ENCODE assay signal across 19 cellular contexts in the genomic region with DNA sequence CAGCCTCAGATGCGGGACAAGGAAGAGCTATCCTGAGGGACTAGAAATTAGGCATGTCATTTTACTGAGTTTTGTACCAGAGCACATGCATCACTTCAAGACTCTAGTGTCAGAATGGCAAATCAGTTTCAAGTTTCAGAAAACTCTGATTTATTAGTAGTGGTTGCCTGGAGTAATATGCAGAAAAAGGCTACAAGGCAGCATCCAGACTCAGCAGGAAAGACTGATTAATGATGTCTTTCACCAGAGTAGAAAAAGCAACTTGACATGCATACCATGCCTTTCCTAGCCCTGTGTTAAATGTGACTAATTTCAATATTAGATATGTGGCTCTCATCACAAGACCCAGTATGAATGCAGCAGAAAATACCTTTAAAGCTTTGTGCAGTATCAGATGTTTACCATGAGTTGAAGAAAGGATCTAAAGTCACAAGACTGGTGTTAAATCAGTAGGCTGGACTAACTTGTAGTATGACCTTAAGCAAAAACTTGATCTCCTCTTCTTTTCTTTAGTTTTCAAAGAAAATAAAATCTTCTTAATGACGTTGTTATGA.
DNase-seq lines count a peak whose midpoint lies in the region; ATAC-seq, FAIRE-seq and TF ChIP-seq lines count a peak whose summit lies in the region.
"Had no signal": no experiment of that assay in that cellular context is flagged by ENCODE, and none has a peak within 500 bp of the region (broad histone marks: within the 10 kb centered on the region; RNA-seq: fewer than 3 reads in every experiment).

No MANE protein-coding gene starts in this region.

- peaks cover 0 to 13% (median 11%) of the 10 kb centered on the region in 3 experiments; a peak in 4 of 7 replicates for H3K36me3 Mint-ChIP-seq in H9 (ENCODE audit: insufficient read depth in 1 of 3, low read depth in 3 of 3)
- H3K36me3 Mint-ChIP-seq: CD8-positive, alpha-beta T cell had no signal

- H3F3A ChIP-seq in PC-3 (ENCODE audit: low read length, unreplicated experiment) = no peaks in the 10 kb centered on the region

- H3K4ac ChIP-seq in H1 (replicated peaks; ENCODE audit: insufficient read length, low read depth, low read length) = no peak overlapping the region
- no peak overlapping the region for H3K4ac ChIP-seq in neuronal stem cell (ENCODE audit: low read length)
- no peak overlapping the region for H3K4ac ChIP-seq in H9 (ENCODE audit: low read depth, low read length)

- H3K27me3 Mint-ChIP-seq in H9 (ENCODE audit: low read depth) = no peaks in the 10 kb centered on the region; the same call in 1 of the 2 replicates
- H3K27me3 Mint-ChIP-seq: B cell had no signal

- FAIRE-seq in H1 (lab: Jason Lieb, UNC) = no peak
- FAIRE-seq: GM12878 had no signal

- H3K79me1 ChIP-seq in H1 (ENCODE audit: low read depth, low read length) (no peaks in the 10 kb centered on the region), neuronal stem cell (ENCODE audit: low read depth, low read length) (no peaks in the 10 kb centered on the region), H9 (ENCODE audit: insufficient read depth, low read depth, low read length, poor library complexity, severe bottlenecking) (no peaks in the 10 kb centered on the region)

- H3K14ac ChIP-seq in H1 (ENCODE audit: insufficient read length) = no peak overlapping the region
- no peak overlapping the region for H3K14ac ChIP-seq in neuronal stem cell (ENCODE audit: low read length)
- H3K14ac ChIP-seq in H9 (ENCODE audit: insufficient read depth, low read length) = no peak overlapping the region

- no peak for TF ChIP-seq CTCF in 22Rv1 (IDR thresholded peaks at IDR 0.05)
- TF ChIP-seq CTCF in PC-3 (conservative IDR thresholded peaks at IDR 0.05; ENCODE audit: low read depth, low read length) = no peak
- no peak for TF ChIP-seq CTCF in H1 (IDR thresholded peaks at IDR 0.05; ENCODE audit: control extremely low read depth in 1 of 3, insufficient read depth in 1 of 3, low read depth in 1 of 3, low read length in 3 of 3)
- TF ChIP-seq CTCF in H9 (conservative IDR thresholded peaks at IDR 0.05) = no peak

- TF ChIP-seq EP300 in H1 (IDR thresholded peaks at IDR 0.05; ENCODE audit: borderline replicate concordance in 1 of 2, low read depth in 2 of 2, low read length in 2 of 2) = no peak

- H3K4me1 Mint-ChIP-seq in H9 = peaks cover 38 to 42% of the 10 kb centered on the region in 2 experiments
- H3K4me1 Mint-ChIP-seq: B cell had no signal

- no peaks in the 10 kb centered on the region for H4K20me1 ChIP-seq in PC-3 (ENCODE audit: low read length)
- H4K20me1 ChIP-seq in H1 (replicated peaks in 1 of 2; ENCODE audit: control insufficient read depth in 1 of 2, insufficient read depth in 2 of 2, low read length in 2 of 2) = no peaks in the 10 kb centered on the region
- no peaks in the 10 kb centered on the region for H4K20me1 ChIP-seq in H9 (ENCODE audit: control insufficient read depth, insufficient read depth, insufficient read length)
- H4K20me1 ChIP-seq: BLaER1 treated with 17β-estradiol and CSF1 and Interleukin-3, amounts not matched to agents 10 nM and 100 nM had no signal

- H2BK12ac ChIP-seq in H1 (ENCODE audit: low read depth, low read length) (no peak overlapping the region), neuronal stem cell (ENCODE audit: low read length) (no peak overlapping the region), H9 (ENCODE audit: insufficient read length, low read depth, low read length) (no peak overlapping the region)

- no peak overlapping the region for H3K27ac Mint-ChIP-seq in H9
- H3K27ac Mint-ChIP-seq: B cell; CD8-positive, alpha-beta T cell had no signal

- H3K27ac ChIP-seq in 22Rv1 = peak overlapping the region; percentile 40
- H3K27ac ChIP-seq in PC-3 (ENCODE audit: low read length) = peak overlapping the region; percentile 70
- H3K27ac ChIP-seq in H1 (ENCODE audit: low read depth, low read length) = 0 out of 2 replicates have a peak overlapping the region, but pooled peaks have one; percentile 9
- H3K27ac ChIP-seq in neuronal stem cell (replicated peaks; ENCODE audit: low read length) = no peak overlapping the region
- no peak overlapping the region for H3K27ac ChIP-seq in H9 (ENCODE audit: insufficient read length, low read depth, low read length)
- H3K27ac ChIP-seq: BLaER1 treated with 17β-estradiol and CSF1 and Interleukin-3, amounts not matched to agents 10 nM and 100 nM; HL-60 had no signal

- WGBS in H1 (ENCODE audit: extremely low coverage in 1 of 2, insufficient coverage in 1 of 2, insufficient read length in 1 of 2, insufficient replicate concordance in 2 of 2, low coverage in 1 of 2, low lambda C conversion rate in 2 of 2, missing lambda C conversion rate in 1 of 2), 2 experiments = 79% methylated on average over 2 of the region's 2 CpGs; no CpG with 5 or more reads in 1 of the 2 experiments
- no CpG with 5 or more reads among the region's 2 CpGs for WGBS in neuronal stem cell (ENCODE audit: extremely low coverage in 2 of 2, insufficient read length in 2 of 2, insufficient replicate concordance in 1 of 2), 2 donors
- WGBS in H9 (ENCODE audit: extremely low coverage, insufficient read length, low lambda C conversion rate) = no CpG with 5 or more reads among the region's 2 CpGs

- no peak for TF ChIP-seq RAD21 in H1 (IDR thresholded peaks at IDR 0.05 in 1 of 2, conservative IDR thresholded peaks at IDR 0.05 in 1 of 2; ENCODE audit: low read depth in 2 of 2, low read length in 2 of 2)

- no peak overlapping the region for H3K4me3 Mint-ChIP-seq in H9
- H3K4me3 Mint-ChIP-seq: B cell; CD8-positive, alpha-beta T cell had no signal

- CTCF ChIA-PET in PC-3 (lab: Charles Lee) = no interaction called here
- CTCF ChIA-PET in H1 (lab: Charles Lee; ENCODE audit: partially characterized antibody) = no interaction called here

- POLR2A ChIA-PET in PC-3 (lab: Charles Lee; ENCODE audit: unreplicated experiment) = no interaction called here
- POLR2A ChIA-PET in H1 (lab: Charles Lee; ENCODE audit: partially characterized antibody) = no interaction called here

- H2BK15ac ChIP-seq in H1 (ENCODE audit: low read length) (no peak overlapping the region), neuronal stem cell (ENCODE audit: low read length) (no peak overlapping the region), H9 (ENCODE audit: low read depth, low read length) (no peak overlapping the region)

- H3K27me3 ChIP-seq in PC-3 (ENCODE audit: low read length) = no peaks in the 10 kb centered on the region
- no peaks in the 10 kb centered on the region for H3K27me3 ChIP-seq in H1 (replicated peaks in 1 of 4; ENCODE audit: control insufficient read depth in 3 of 4, extremely low read depth in 1 of 4, insufficient read depth in 3 of 4, low read length in 3 of 4)
- H3K27me3 ChIP-seq in neuronal stem cell (ENCODE audit: control insufficient read depth in 3 of 3, insufficient read depth in 3 of 3, low read depth in 1 of 3, low read length in 3 of 3) = no peaks in the 10 kb centered on the region
- H3K27me3 ChIP-seq in H9 (ENCODE audit: insufficient read depth, low read length) = no peaks in the 10 kb centered on the region
- H3K27me3 ChIP-seq: BLaER1 treated with 17β-estradiol and CSF1 and Interleukin-3, amounts not matched to agents 10 nM and 100 nM had no signal

- H4K91ac ChIP-seq in H1 (replicated peaks; ENCODE audit: insufficient read length, low read length) (no peak overlapping the region), neuronal stem cell (ENCODE audit: low read depth, low read length, poor library complexity) (no peak overlapping the region), H9 (ENCODE audit: insufficient read length, low read depth, low read length) (no peak overlapping the region)

- H3K23ac ChIP-seq in H1 (ENCODE audit: insufficient read length) (no peak overlapping the region), neuronal stem cell (ENCODE audit: low read depth, low read length, poor library complexity) (no peak overlapping the region), H9 (ENCODE audit: insufficient read length, low read depth, low read length) (no peak overlapping the region)

- H2BK5ac ChIP-seq in H1 (ENCODE audit: low read depth, low read length) (0 out of 2 replicates have a peak overlapping the region, but pooled peaks have one; percentile 20), neuronal stem cell (ENCODE audit: low read length) (no peak overlapping the region), H9 (ENCODE audit: insufficient read length, low read length) (no peak overlapping the region)

- intact Hi-C loops in PC-3 (cut with micrococcal nuclease) = no loop called here

- no peak for TF ChIP-seq POLR2A in H1 (IDR thresholded peaks at IDR 0.05; ENCODE audit: control extremely low read depth in 1 of 2, low read depth in 2 of 2, low read length in 2 of 2)

- H4K5ac ChIP-seq in H1 (ENCODE audit: insufficient read length, low read depth, low read length) = no peak overlapping the region
- H4K5ac ChIP-seq in H9 (ENCODE audit: insufficient read length, low read depth, low read length) = no peak overlapping the region

- no peak overlapping the region for H4K8ac ChIP-seq in H1 (ENCODE audit: extremely low read depth, insufficient read depth, low read length)
- H4K8ac ChIP-seq in neuronal stem cell (ENCODE audit: low read depth, low read length) = no peak overlapping the region
- H4K8ac ChIP-seq in H9 (replicated peaks; ENCODE audit: insufficient read length, low read depth, low read length) = no peak overlapping the region

- H3K4me1 ChIP-seq in PC-3 (ENCODE audit: insufficient read depth, low read length) (peaks cover 12% of the 10 kb centered on the region), H1 (replicated peaks in 1 of 4; ENCODE audit: control insufficient read depth in 3 of 4, insufficient read depth in 4 of 4, low read length in 3 of 4) (peaks cover 0 to 11% (median 5%) of the 10 kb centered on the region in 4 experiments; a peak in 4 of 7 replicates), neuronal stem cell (ENCODE audit: control insufficient read depth in 2 of 2, insufficient read depth in 1 of 2, low read depth in 1 of 2, low read length in 2 of 2) (peaks cover 6 to 8% of the 10 kb centered on the region in 2 donors), H9 (ENCODE audit: insufficient read depth, low read length) (peaks cover 12% of the 10 kb centered on the region; the same call in 1 of the 2 replicates)
- H3K4me1 ChIP-seq: BLaER1 treated with 17β-estradiol and CSF1 and Interleukin-3, amounts not matched to agents 10 nM and 100 nM; HAP-1 had no signal

- H3K9me3 ChIP-seq in PC-3 (ENCODE audit: low read length) = no peaks in the 10 kb centered on the region
- H3K9me3 ChIP-seq in H1 (ENCODE audit: insufficient read depth in 2 of 2, low read depth in 1 of 2, low read length in 1 of 2) = no peaks in the 10 kb centered on the region
- no peaks in the 10 kb centered on the region for H3K9me3 ChIP-seq in neuronal stem cell (replicated peaks in 1 of 2; ENCODE audit: control insufficient read depth in 2 of 2, insufficient read depth in 1 of 2, low read depth in 1 of 2, low read length in 2 of 2)
- H3K9me3 ChIP-seq in H9 (ENCODE audit: control insufficient read depth, low read depth, low read length) = no peaks in the 10 kb centered on the region
- H3K9me3 ChIP-seq: BLaER1 treated with 17β-estradiol and CSF1 and Interleukin-3, amounts not matched to agents 10 nM and 100 nM; HAP-1 had no signal

- H3K56ac ChIP-seq in H1 (replicated peaks; ENCODE audit: insufficient read length, low read depth, low read length) (no peak overlapping the region), H9 (ENCODE audit: insufficient read length, low read depth, low read length) (no peak overlapping the region)

- H3K79me2 ChIP-seq in PC-3 (ENCODE audit: low read length) = no peaks in the 10 kb centered on the region
- H3K79me2 ChIP-seq in H1 (ENCODE audit: control insufficient read depth in 1 of 2, insufficient read depth in 2 of 2, low read length in 2 of 2) = no peaks in the 10 kb centered on the region
- H3K79me2 ChIP-seq in H9 (ENCODE audit: insufficient read depth, low read length) = no peaks in the 10 kb centered on the region

- H3K4me3 ChIP-seq in PC-3 (ENCODE audit: low read length) (no peak overlapping the region), H1 (ENCODE audit: extremely low read depth in 1 of 4, insufficient read depth in 2 of 4, low read depth in 3 of 4, low read length in 4 of 4) (no peak overlapping the region), neuronal stem cell (ENCODE audit: low read length in 2 of 2) (no peak overlapping the region)
- H3K4me3 ChIP-seq: BLaER1 treated with 17β-estradiol and CSF1 and Interleukin-3, amounts not matched to agents 10 nM and 100 nM; GM12878; HAP-1 had no signal

- peaks cover 5 to 11% of the 10 kb centered on the region in 2 experiments; a peak in 4 of 5 replicates for H3K9me3 Mint-ChIP-seq in H9

- DNase-seq in PC-3 (no peak), H1 (ENCODE audit: low read depth in 1 of 2, low spot score in 2 of 2) (no peak), neuronal stem cell (ENCODE audit: low spot score) (no peak), NCI-H2029 treated with DMSO at 0.1 percent for 48 hours (lab: John Stamatoyannopoulos, UW) (no peak), H9 (no peak)
- DNase-seq: 8988T; CD8-positive, alpha-beta T cell; COR-L47; DMS 273 treated with DMSO at 0.1 percent for 48 hours; DND-41; EL; GOT3 had no signal

- no peak overlapping the region for H3T11ph ChIP-seq in H9 (ENCODE audit: low read length)

- H3K23me2 ChIP-seq in H1 (ENCODE audit: low read depth, low read length) (no peaks in the 10 kb centered on the region), H9 (ENCODE audit: insufficient read length, low read depth, low read length, poor library complexity, severe bottlenecking) (no peaks in the 10 kb centered on the region)

- H2AFZ ChIP-seq in PC-3 (ENCODE audit: low read length) (no peak overlapping the region), H1 (ENCODE audit: low read length) (no peak overlapping the region), neuronal stem cell (ENCODE audit: low read length) (peak overlapping the region; percentile 4), H9 (ENCODE audit: low read length) (no peak overlapping the region)

- H2BK120ac ChIP-seq in H1 (replicated peaks; ENCODE audit: low read depth, low read length) (no peak overlapping the region), neuronal stem cell (ENCODE audit: low read depth, low read length) (no peak overlapping the region), H9 (ENCODE audit: low read depth, low read length, poor library complexity, severe bottlenecking) (no peak overlapping the region)

- H3K18ac ChIP-seq in H1 (ENCODE audit: extremely low read depth, low read length) (no peak overlapping the region), neuronal stem cell (ENCODE audit: low read length) (no peak overlapping the region), H9 (ENCODE audit: insufficient read length, low read depth, low read length) (no peak overlapping the region)

- ATAC-seq in PC-3 = no peak
- no peak for ATAC-seq in HG02678 (IDR thresholded peaks at IDR 0.05; ENCODE audit: unreplicated experiment)
- ATAC-seq: CD8-positive, alpha-beta T cell; GM12878 had no signal

- H3K4me2 ChIP-seq in PC-3 (ENCODE audit: low read length) (peak overlapping the region; percentile 36; the same call in 1 of the 2 replicates), H1 (ENCODE audit: insufficient read depth in 1 of 2, low read depth in 2 of 2, low read length in 2 of 2) (no peak overlapping the region), neuronal stem cell (ENCODE audit: insufficient read depth, low read length, poor library complexity, severe bottlenecking) (no peak overlapping the region), H9 (ENCODE audit: insufficient read depth, insufficient read length, low read length) (no peak overlapping the region)
- H3K4me2 ChIP-seq: BLaER1 treated with 17β-estradiol and CSF1 and Interleukin-3, amounts not matched to agents 10 nM and 100 nM had no signal

- no peak overlapping the region for H2AK5ac ChIP-seq in H1 (ENCODE audit: low read depth, low read length)
- H2AK5ac ChIP-seq in neuronal stem cell (ENCODE audit: low read depth, low read length) = no peak overlapping the region
- H2AK5ac ChIP-seq in H9 (ENCODE audit: insufficient read length, low read length) = no peak overlapping the region

- no peaks in the 10 kb centered on the region; the same call in 1 of the 2 replicates for H3K36me3 ChIP-seq in PC-3 (ENCODE audit: low read depth, low read length)
- H3K36me3 ChIP-seq in H1 (ENCODE audit: control insufficient read depth in 2 of 4, insufficient read depth in 4 of 4, low read length in 3 of 4) = no peaks in the 10 kb centered on the region
- no peaks in the 10 kb centered on the region for H3K36me3 ChIP-seq in neuronal stem cell (replicated peaks in 1 of 2; ENCODE audit: control insufficient read depth in 2 of 2, insufficient read depth in 2 of 2, low read length in 2 of 2)
- H3K36me3 ChIP-seq: BLaER1 treated with 17β-estradiol and CSF1 and Interleukin-3, amounts not matched to agents 10 nM and 100 nM; HAP-1 had no signal

- H3K9ac ChIP-seq in PC-3 (ENCODE audit: low read length) (no peak overlapping the region), H1 (replicated peaks in 1 of 4; ENCODE audit: extremely low read depth in 1 of 4, low read depth in 3 of 4, low read length in 3 of 4) (no peak overlapping the region), neuronal stem cell (ENCODE audit: low read depth, low read length, poor library complexity) (no peak overlapping the region), H9 (ENCODE audit: extremely low read depth, insufficient read length, low read length) (no peak overlapping the region)
- H3K9ac ChIP-seq: BLaER1 treated with 17β-estradiol and CSF1 and Interleukin-3, amounts not matched to agents 10 nM and 100 nM had no signal

- no TSS peak for BruUV-seq in PC-3 (replicated peaks; lab: Mats Ljungman, UMichigan)

- no peak overlapping the region; the same call in 1 of the 2 replicates for H2BK20ac ChIP-seq in H1 (ENCODE audit: low read length)
- H2BK20ac ChIP-seq in H9 (ENCODE audit: low read depth, low read length, poor library complexity, severe bottlenecking) = no peak overlapping the region

- no peaks in the 10 kb centered on the region for H3K9me2 ChIP-seq in PC-3 (replicated peaks; ENCODE audit: low read length)

Comparison
In these comparisons a context has a peak if more than half of its experiments do, and no peak if none do; other contexts are left out.
1. H3K27ac ChIP-seq: peak in 22Rv1 (single experiment), PC-3 (single experiment) and H1 (single experiment); none in neuronal stem cell (single experiment) and H9 (single experiment).